In genomic region chr14:103716899-103717411, GRCh38 we compare ENCODE assay signal across 1 cellular context.
TF ChIP-seq lines count a peak whose summit lies in the region.

No MANE protein-coding gene starts in this region.

TF ChIP-seq in IMR-90, 13 proteins besides CTCF, POLR2A, EP300 and RAD21 (continued from another document):
- TF ChIP-seq MAFK (IDR thresholded peaks at IDR 0.05; ENCODE audit: low read depth, low read length) (no peak), FOS (IDR thresholded peaks at IDR 0.05; ENCODE audit: low read depth, low read length) (no peak), MXI1 (IDR thresholded peaks at IDR 0.05; ENCODE audit: borderline replicate concordance, low read depth, low read length) (no peak), BHLHE40 (IDR thresholded peaks at IDR 0.05; ENCODE audit: low read depth, low read length) (no peak), RCOR1 (IDR thresholded peaks at IDR 0.05; ENCODE audit: insufficient replicate concordance, low read length) (no peak)
